8 cellular contexts compared by ENCODE assay signal in genomic region chr1:20493839-20494608, GRCh38. TPM values are rescaled to one million over a fixed set of nuclear protein-coding genes. Genes with fewer than 3 reads are reported as not detected.
DNase-seq lines count a peak whose midpoint lies in the region; ATAC-seq, FAIRE-seq and TF ChIP-seq lines count a peak whose summit lies in the region.

No MANE protein-coding gene starts in this region.

- no peaks in the 10 kb centered on the region for H3K79me2 ChIP-seq in GM23248 (ENCODE audit: insufficient read depth)

- no peaks in the 10 kb centered on the region for H3K36me3 ChIP-seq in GM23248 (ENCODE audit: low read depth)
- no peaks in the 10 kb centered on the region for H3K36me3 ChIP-seq in bronchial epithelial cell (ENCODE audit: control insufficient read depth, insufficient read depth, low read length)

- DNase-seq in AG08396 (ENCODE audit: low spot score) (peak; percentile 83), GM23248 (peak; percentile 93), NCI-H2196 (lab: John Stamatoyannopoulos, UW; ENCODE audit: unreplicated experiment) (peak; percentile 94), bronchial epithelial cell (ENCODE audit: low read depth) (peak; percentile 86), inferior parietal cortex (ENCODE audit: extremely low spot score) (peak; percentile 95)
- peak; percentile 62 to 89 (median 70) for DNase-seq in stimulated activated CD4-positive, alpha-beta T cell treated with anti-CD3 and anti-CD28 coated beads, Interleukin-12 subunit alpha, Interleukin-12 subunit beta, amount 100 ng/mL, for 48 hours (ENCODE audit: low read depth in 2 of 3, low spot score in 1 of 3)

- H3K9me2 ChIP-seq in GM23248 (ENCODE audit: insufficient read depth), result no peaks in the 10 kb centered on the region

- no peak for ATAC-seq in HG03097 (IDR thresholded peaks at IDR 0.05; ENCODE audit: low FRiP score, unreplicated experiment)

- in situ Hi-C loops in GM23248 (cut with MboI), result loop anchor here (5.0 kb wide), 2 partner anchors 117 to 282 kb away; no protein-coding TSS in a partner anchor

- H3F3A ChIP-seq in GM23248 (ENCODE audit: insufficient read depth), result peaks cover 44% of the 10 kb centered on the region

- no peaks in the 10 kb centered on the region for H3K27me3 ChIP-seq in GM23248 (replicated peaks; ENCODE audit: insufficient read depth)
- H3K27me3 ChIP-seq in bronchial epithelial cell (ENCODE audit: control insufficient read depth, insufficient read depth, low read length), result no peaks in the 10 kb centered on the region

- peak; percentile 96 for FAIRE-seq in bronchial epithelial cell (lab: Jason Lieb, UNC)

- H4K20me1 ChIP-seq in GM23248 (ENCODE audit: insufficient read depth), result no peaks in the 10 kb centered on the region

- peaks cover 27% of the 10 kb centered on the region for H3K4me1 ChIP-seq in GM23248 (ENCODE audit: insufficient read depth)

- H3K4me2 ChIP-seq in GM23248 (ENCODE audit: unreplicated experiment), result peak overlapping the region; percentile 72

- H3K4me3 ChIP-seq in GM23248 (peak overlapping the region; percentile 27), bronchial epithelial cell (ENCODE audit: low read depth, low read length) (no peak overlapping the region)

- H3K27ac ChIP-seq in GM23248 (peak overlapping the region; percentile 96), VCaP (peak overlapping the region; percentile 72)

- H3K9me3 ChIP-seq in GM23248 (ENCODE audit: low read depth), result no peaks in the 10 kb centered on the region

- WGBS in GM23248 (ENCODE audit: low coverage in 1 of 2, low lambda C conversion rate in 2 of 2, missing lambda C conversion rate in 2 of 2), 2 experiments, result 0 to 1% methylated on average over 16 of the region's 16 CpGs

- H3K9ac ChIP-seq in GM23248, result peak overlapping the region; percentile 67

- peak overlapping the region; percentile 30 for H2AFZ ChIP-seq in GM23248

- TF ChIP-seq CTCF in VCaP (conservative IDR thresholded peaks at IDR 0.05), result peak; percentile 92
- TF ChIP-seq CTCF in bronchial epithelial cell (IDR thresholded peaks at IDR 0.05; ENCODE audit: insufficient read depth, low read length, severe bottlenecking), result peak; percentile 90

RNA-seq across cellular contexts. Expression of gene CAMK2N1, which starts 8.0 kb away (rescaled TPM):
- 37.6 and 38.2 TPM in 2 replicates for total RNA-seq in GM23248 (2014; rRNA removed; shearing (Covaris generic))
- polyA plus RNA-seq in GM23248 (2016; fragmentation: Nextera tagmentation; extraction: Ambion mirVana), result 28.6 and 28.8 TPM in 2 replicates
- 6.9 and 11.3 TPM in 2 replicates for total RNA-seq in bronchial epithelial cell

RNA-seq across cellular contexts. Expression of gene MUL1, which starts 13.9 kb away (rescaled TPM):
- 36.8 and 50.7 TPM in 2 replicates for total RNA-seq in GM23248 (2014; rRNA removed; shearing (Covaris generic))
- 50.6 and 51.0 TPM in 2 replicates for polyA plus RNA-seq in GM23248 (2016; fragmentation: Nextera tagmentation; extraction: Ambion mirVana)
- 22.1 and 25.7 TPM in 2 replicates for total RNA-seq in bronchial epithelial cell

RNA-seq across cellular contexts. Expression of gene FAM43B, which starts 58.3 kb away (rescaled TPM):
- total RNA-seq in GM23248 (2014; rRNA removed; shearing (Covaris generic)), result 0.11 TPM in 1 of 2 replicates, not detected in the other
- polyA plus RNA-seq in GM23248 (2016; fragmentation: Nextera tagmentation; extraction: Ambion mirVana), result 0.31 and 0.52 TPM in 2 replicates
- total RNA-seq in bronchial epithelial cell, result not detected in 2 replicates
